ENCODE assay signal across 21 cellular contexts in genomic region chr5:77380636-77381035, GRCh38.
"Had no signal": no experiment of that assay in that cellular context is flagged by ENCODE, and none has a peak within 500 bp of the region (broad histone marks: within the 10 kb centered on the region; RNA-seq: fewer than 3 reads in every experiment).

No MANE protein-coding gene starts in this region.

- H3K9me3 ChIP-seq: left lung, mucosa of descending colon, spleen, testis, transverse colon had no signal

- H3K27ac Mint-ChIP-seq: activated CD8-positive, alpha-beta T cell treated with anti-CD3 and anti-CD28 coated beads, Interleukin-2, amount 10 ng/mL, durations not matched to agents 7 days and 5 days; activated naive CD8-positive, alpha-beta T cell treated with anti-CD3 and anti-CD28 coated beads, Interleukin-2, amount 10 ng/mL, durations not matched to agents 7 days and 5 days had no signal

- H3K27me3 Mint-ChIP-seq: activated naive CD8-positive, alpha-beta T cell treated with anti-CD3 and anti-CD28 coated beads, Interleukin-2, amount 10 ng/mL, durations not matched to agents 7 days and 5 days had no signal

- ATAC-seq: activated CD8-positive, alpha-beta T cell treated with anti-CD3 and anti-CD28 coated beads, Interleukin-2, amount 10 ng/mL, durations not matched to agents 7 days and 5 days; left lung; mucosa of descending colon; right cardiac atrium; stimulated activated naive CD8-positive, alpha-beta T cell treated with anti-CD3 and anti-CD28 coated beads, Interleukin-15, Interleukin-2, amounts not matched to agents 100 U/mL and 50 U/mL, for 24 hours had no signal

- DNase-seq: activated CD4-positive, alpha-beta T cell treated with anti-CD3 and anti-CD28 coated beads for 1 hour; activated CD4-positive, alpha-beta T cell treated with anti-CD3 and anti-CD28 coated beads, Interleukin-2, amount 50 U/mL, for 1 hour; activated CD8-positive, alpha-beta T cell treated with anti-CD3 and anti-CD28 coated beads, Interleukin-2, amount 10 ng/mL, durations not matched to agents 7 days and 5 days; activated naive CD8-positive, alpha-beta T cell treated with anti-CD3 and anti-CD28 coated beads, Interleukin-2, amount 10 ng/mL, durations not matched to agents 7 days and 5 days; brain microvascular endothelial cell; dorsolateral prefrontal cortex; effector memory CD4-positive, alpha-beta T cell; glutamatergic neuron; left lung; mesendoderm; mucosa of descending colon; posterior cingulate gyrus; right cardiac atrium; spleen; stimulated activated CD4-positive, alpha-beta T cell treated with anti-CD3 and anti-CD28 coated beads, Interleukin-2, amount 100 ng/mL, for 48 hours; stimulated activated naive CD8-positive, alpha-beta T cell treated with anti-CD3 and anti-CD28 coated beads, Interleukin-15, Interleukin-2, amounts not matched to agents 100 U/mL and 50 U/mL, for 24 hours; testis; transverse colon had no signal

- H3K4me1 Mint-ChIP-seq: nephron had no signal

- H3K4me1 ChIP-seq: left lung, spleen, testis, transverse colon had no signal

- H3K27me3 ChIP-seq: brain microvascular endothelial cell, dorsolateral prefrontal cortex, left lung, spleen, testis, transverse colon had no signal

- H3K27ac ChIP-seq: brain microvascular endothelial cell, coronary artery, left lung, spleen, testis, transverse colon had no signal

- H3K4me3 Mint-ChIP-seq: activated CD8-positive, alpha-beta T cell treated with anti-CD3 and anti-CD28 coated beads, Interleukin-2, amount 10 ng/mL, durations not matched to agents 7 days and 5 days; activated naive CD8-positive, alpha-beta T cell treated with anti-CD3 and anti-CD28 coated beads, Interleukin-2, amount 10 ng/mL, durations not matched to agents 7 days and 5 days; nephron had no signal

- H3K36me3 ChIP-seq: brain microvascular endothelial cell, left lung, spleen, transverse colon had no signal

- H3K4me3 ChIP-seq: coronary artery, dorsolateral prefrontal cortex, left lung, lung, mucosa of descending colon, spleen, testis, transverse colon had no signal
